In the genomic region with DNA sequence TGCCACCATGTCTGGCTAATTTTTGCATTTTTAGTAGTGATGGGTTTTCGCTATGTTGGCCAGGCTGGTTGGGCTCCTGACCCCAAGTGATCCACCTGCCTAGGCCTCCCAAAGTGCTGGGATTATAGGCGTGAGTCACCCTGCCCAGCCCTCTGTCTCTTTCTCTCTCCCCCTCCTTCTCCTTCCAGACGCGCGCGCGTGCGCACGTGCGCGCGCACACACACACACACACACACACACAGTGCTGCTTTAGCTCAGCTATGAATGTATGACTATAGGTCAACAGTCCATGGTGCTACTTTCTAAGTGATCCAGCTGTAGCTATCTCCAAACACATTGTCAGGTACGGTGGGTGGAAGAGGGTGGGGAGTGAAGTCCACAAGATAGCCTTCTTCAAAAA, we compare ENCODE assay signal across 25 cellular contexts.
"Had no signal": no experiment of that assay in that cellular context is flagged by ENCODE, and none has a peak within 500 bp of the region (broad histone marks: within the 10 kb centered on the region; RNA-seq: fewer than 3 reads in every experiment).

No MANE protein-coding gene starts in this region.

- H3K9me3 ChIP-seq: esophagus squamous epithelium, gastrocnemius medialis, lower lobe of right lung had no signal

- H3K4me3 Mint-ChIP-seq: dendritic cell treated with granulocyte-macrophage colony-stimulating factor and Interleukin-4, amounts not matched to agents 40 ng/mL and 50 ng/mL, for 4 days; effector memory CD8-positive, alpha-beta T cell; endodermal cell; immature natural killer cell; naive B cell had no signal

- H3K27ac ChIP-seq: epithelial cell of prostate, esophagus squamous epithelium, gastrocnemius medialis, heart right ventricle, left lung, lower lobe of right lung had no signal

- H3K4me3 ChIP-seq: esophagus squamous epithelium, gastrocnemius medialis, heart right ventricle, left lung, lower lobe of right lung had no signal

- H3K27me3 ChIP-seq: esophagus squamous epithelium, gastrocnemius medialis, heart right ventricle, left lung had no signal

- H3K36me3 Mint-ChIP-seq: immature natural killer cell, naive B cell had no signal

- H3K4me1 ChIP-seq: esophagus squamous epithelium, gastrocnemius medialis, heart right ventricle, left lung, lower lobe of right lung had no signal

- DNase-seq: cortex of kidney; effector CD8-positive, alpha-beta T cell; effector memory CD8-positive, alpha-beta T cell; endodermal cell; erythroblast; esophagus squamous epithelium; foreskin fibroblast; foreskin melanocyte; gastrocnemius medialis; glutamatergic neuron; head of caudate nucleus; heart right ventricle; hypothalamus; immature natural killer cell; islet precursor cell; kidney; kidney glomerular epithelial cell; left lung; left ventricle myocardium superior; lower lobe of right lung; mesendoderm; midbrain; naive B cell had no signal

- H3K27ac Mint-ChIP-seq: dendritic cell treated with granulocyte-macrophage colony-stimulating factor and Interleukin-4, amounts not matched to agents 40 ng/mL and 50 ng/mL, for 4 days; effector memory CD8-positive, alpha-beta T cell; endodermal cell; immature natural killer cell; naive B cell had no signal

- H3K27me3 Mint-ChIP-seq: dendritic cell treated with granulocyte-macrophage colony-stimulating factor and Interleukin-4, amounts not matched to agents 40 ng/mL and 50 ng/mL, for 4 days; effector memory CD8-positive, alpha-beta T cell; naive B cell had no signal

- H3K36me3 ChIP-seq: esophagus squamous epithelium, gastrocnemius medialis, heart right ventricle, left lung, lower lobe of right lung had no signal

- H3K4me1 Mint-ChIP-seq: immature natural killer cell, naive B cell had no signal

- H3K9me3 Mint-ChIP-seq: endodermal cell had no signal
